ENCODE assay signal across 11 cellular contexts in genomic region chr5:8828596-8829321, GRCh38.
DNase-seq lines count a peak whose midpoint lies in the region; ATAC-seq and TF ChIP-seq lines count a peak whose summit lies in the region.
"Had no signal": no experiment of that assay in that cellular context is flagged by ENCODE, and none has a peak within 500 bp of the region (broad histone marks: within the 10 kb centered on the region; RNA-seq: fewer than 3 reads in every experiment).

No MANE protein-coding gene starts in this region.

- H3K27me3 ChIP-seq in IMR-90 (ENCODE audit: control insufficient read depth, insufficient read depth, low read length) (no peaks in the 10 kb centered on the region), hepatocyte (no peaks in the 10 kb centered on the region), skeletal muscle satellite cell (ENCODE audit: control insufficient read depth, insufficient read depth, low read length) (no peaks in the 10 kb centered on the region)

- CTCF ChIA-PET in IMR-90 (lab: Yijun Ruan, JAX) = no interaction called here

- no TSS peak for BruUV-seq in IMR-90 (replicated peaks; lab: Mats Ljungman, UMichigan)

- H3K9me2 ChIP-seq in hepatocyte (replicated peaks; ENCODE audit: insufficient read depth) = no peaks in the 10 kb centered on the region

- H2AK9ac ChIP-seq in IMR-90 (replicated peaks; ENCODE audit: low read depth, low read length, poor library complexity) = peak overlapping the region; percentile 95

- H3K4me3 ChIP-seq in IMR-90 (ENCODE audit: insufficient read depth, low read depth, low read length) = no peak overlapping the region
- no peak overlapping the region for H3K4me3 ChIP-seq in hepatocyte
- peak overlapping the region; percentile 24 for H3K4me3 ChIP-seq in skeletal muscle satellite cell (ENCODE audit: low read length)
- H3K4me3 ChIP-seq: coronary artery had no signal

- H2BK120ac ChIP-seq in IMR-90 (ENCODE audit: low read depth, low read length) = peak overlapping the region; percentile 99

- in situ Hi-C loops in IMR-90 (cut with MboI; ENCODE audit: low sequenced_read_pairs) = no loop called here

- TF ChIP-seq POLR2A in IMR-90 (IDR thresholded peaks at IDR 0.05; ENCODE audit: low read depth, low read length) = no peak

- peak overlapping the region; percentile 68 for H2BK15ac ChIP-seq in IMR-90 (ENCODE audit: low read depth, low read length)

- H2AFZ ChIP-seq in IMR-90 (replicated peaks; ENCODE audit: low read length, poor library complexity) (peak overlapping the region; percentile 81), hepatocyte (no peak overlapping the region)

- peak overlapping the region; percentile 86 for H2AK5ac ChIP-seq in IMR-90 (ENCODE audit: low read depth, low read length)

- H3K56ac ChIP-seq in IMR-90 (ENCODE audit: extremely low read depth, insufficient read depth, low read length) = peak overlapping the region; percentile 91

- H4K5ac ChIP-seq in IMR-90 (ENCODE audit: low read depth, low read length) = peak overlapping the region; percentile 73

- no peak for TF ChIP-seq RAD21 in IMR-90 (IDR thresholded peaks at IDR 0.05; ENCODE audit: low read length)

- H3K4ac ChIP-seq in IMR-90 (ENCODE audit: low read depth, low read length) = peak overlapping the region; percentile 98

- no peaks in the 10 kb centered on the region for H3K79me2 ChIP-seq in hepatocyte

- H3K4me1 ChIP-seq in IMR-90 (ENCODE audit: control insufficient read depth, insufficient read depth, low read length) (peaks cover 25% of the 10 kb centered on the region), hepatocyte (ENCODE audit: insufficient read depth) (peaks cover 6% of the 10 kb centered on the region), skeletal muscle satellite cell (ENCODE audit: control insufficient read depth, insufficient read depth, low read length) (peaks cover 61% of the 10 kb centered on the region)

- H3K4me2 ChIP-seq in IMR-90 (ENCODE audit: low read depth, low read length) (peak overlapping the region; percentile 59), hepatocyte (no peak overlapping the region), skeletal muscle satellite cell (ENCODE audit: low read length) (peak overlapping the region; percentile 67)

- H3K9me3 ChIP-seq in IMR-90 (ENCODE audit: control insufficient read depth, insufficient read depth, low read length) (no peaks in the 10 kb centered on the region), hepatocyte (ENCODE audit: low read depth) (no peaks in the 10 kb centered on the region), skeletal muscle satellite cell (replicated peaks; ENCODE audit: low read length) (no peaks in the 10 kb centered on the region)

- H4K20me1 ChIP-seq in IMR-90 (ENCODE audit: insufficient read depth, low read length) (no peaks in the 10 kb centered on the region; the same call in 1 of the 2 replicates), hepatocyte (ENCODE audit: insufficient read depth, poor library complexity, severe bottlenecking) (no peaks in the 10 kb centered on the region)

- DNase-seq in IMR-90 = peak; percentile 39
- DNase-seq in astrocyte of the hippocampus (ENCODE audit: low read depth, low spot score) = peak; percentile 32
- no peak for DNase-seq in hepatocyte (ENCODE audit: low spot score)
- DNase-seq in activated effector memory CD4-positive, alpha-beta T cell treated with Interleukin-2 at 50 U/mL for 16 hours = no peak
- no peak for DNase-seq in activated CD8-positive, alpha-beta memory T cell treated with anti-CD3 and anti-CD28 coated beads for 24 hours
- DNase-seq: NCI-H187, NCI-H510A treated with DMSO at 0.1 percent for 48 hours, WERI-Rb-1 had no signal

- intact Hi-C loops in IMR-90 (cut with micrococcal nuclease) = loop anchor here (2.0 to 5.0 kb wide), 4 partner anchors 61 to 714 kb away; no protein-coding TSS in a partner anchor

- dilution Hi-C loops in IMR-90 (cut with HindIII; ENCODE audit: low sequenced_read_pairs, unreplicated experiment) = no loop called here

- H4K8ac ChIP-seq in IMR-90 (ENCODE audit: low read depth in 2 of 2, low read length in 2 of 2) = peak overlapping the region; percentile 51 to 92

- no peaks in the 10 kb centered on the region for H3K36me3 ChIP-seq in IMR-90 (ENCODE audit: control insufficient read depth, insufficient read depth, low read length)
- no peaks in the 10 kb centered on the region for H3K36me3 ChIP-seq in hepatocyte (replicated peaks; ENCODE audit: insufficient read depth, low read depth)
- no peaks in the 10 kb centered on the region for H3K36me3 ChIP-seq in skeletal muscle satellite cell (ENCODE audit: insufficient read depth, low read length)
- H3K36me3 ChIP-seq: WERI-Rb-1 had no signal

- ATAC-seq in IMR-90 (ENCODE audit: low read depth) (peak; percentile 37), GM18519 (IDR thresholded peaks at IDR 0.05; ENCODE audit: low FRiP score, unreplicated experiment) (no peak)

- WGBS in IMR-90 (ENCODE audit: extremely low coverage in 2 of 2, insufficient read length in 1 of 2), 2 experiments = no CpG with 5 or more reads among the region's 2 CpGs
- 88% methylated on average over 2 of the region's 2 CpGs for WGBS in hepatocyte (ENCODE audit: low lambda C conversion rate, missing lambda C conversion rate)

- peak overlapping the region; percentile 95 for H3K14ac ChIP-seq in IMR-90 (replicated peaks; ENCODE audit: low read depth, low read length)

- H4K91ac ChIP-seq in IMR-90 (ENCODE audit: insufficient read depth, low read depth, low read length) = peak overlapping the region; percentile 98

- peak overlapping the region; percentile 87 for H3K18ac ChIP-seq in IMR-90 (ENCODE audit: low read depth, low read length)

- H3K9ac ChIP-seq in IMR-90 (ENCODE audit: low read depth, low read length) = peak overlapping the region; percentile 35
- H3K9ac ChIP-seq in skeletal muscle satellite cell (ENCODE audit: low read depth, low read length) = peak overlapping the region; percentile 48

- H3K79me1 ChIP-seq in IMR-90 (ENCODE audit: low read depth in 1 of 2, low read length in 2 of 2) = peaks cover 0 to 6% of the 10 kb centered on the region in 2 experiments; a peak in 1 of 4 replicates

- H2BK20ac ChIP-seq in IMR-90 (ENCODE audit: low read depth, low read length) = peak overlapping the region; percentile 100

- no peak for TF ChIP-seq CTCF in IMR-90 (conservative IDR thresholded peaks at IDR 0.05; ENCODE audit: low read depth, low read length)
- TF ChIP-seq CTCF in hepatocyte (IDR thresholded peaks at IDR 0.05; ENCODE audit: poor library complexity) = no peak

- peak overlapping the region; percentile 92 for H2BK5ac ChIP-seq in IMR-90 (ENCODE audit: low read depth, low read length, poor library complexity, severe bottlenecking)

- H3K9me1 ChIP-seq in IMR-90 (ENCODE audit: insufficient read depth, low read length) = peaks cover 23% of the 10 kb centered on the region

- POLR2A ChIA-PET in IMR-90 (lab: Charles Lee; ENCODE audit: unreplicated experiment) = no interaction called here

- peak overlapping the region; percentile 75 for H3K27ac ChIP-seq in IMR-90 (ENCODE audit: insufficient read depth, low read length)
- H3K27ac ChIP-seq in hepatocyte = peak overlapping the region; percentile 69
- H3K27ac ChIP-seq: WERI-Rb-1 had no signal

- H3K23ac ChIP-seq in IMR-90 (ENCODE audit: low read depth, low read length) = peak overlapping the region; percentile 98

TF ChIP-seq in IMR-90, 13 proteins besides CTCF, POLR2A, EP300 and RAD21:
- TF ChIP-seq, protein P1, sequence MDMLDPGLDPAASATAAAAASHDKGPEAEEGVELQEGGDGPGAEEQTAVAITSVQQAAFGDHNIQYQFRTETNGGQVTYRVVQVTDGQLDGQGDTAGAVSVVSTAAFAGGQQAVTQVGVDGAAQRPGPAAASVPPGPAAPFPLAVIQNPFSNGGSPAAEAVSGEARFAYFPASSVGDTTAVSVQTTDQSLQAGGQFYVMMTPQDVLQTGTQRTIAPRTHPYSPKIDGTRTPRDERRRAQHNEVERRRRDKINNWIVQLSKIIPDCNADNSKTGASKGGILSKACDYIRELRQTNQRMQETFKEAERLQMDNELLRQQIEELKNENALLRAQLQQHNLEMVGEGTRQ (IDR thresholded peaks at IDR 0.05; ENCODE audit: low read depth, low read length) = peak; percentile 48; the same call in 1 of the 2 replicates
- no peak for TF ChIP-seq CEBPB (IDR thresholded peaks at IDR 0.05; ENCODE audit: low read depth, low read length)
- TF ChIP-seq, protein P2, sequence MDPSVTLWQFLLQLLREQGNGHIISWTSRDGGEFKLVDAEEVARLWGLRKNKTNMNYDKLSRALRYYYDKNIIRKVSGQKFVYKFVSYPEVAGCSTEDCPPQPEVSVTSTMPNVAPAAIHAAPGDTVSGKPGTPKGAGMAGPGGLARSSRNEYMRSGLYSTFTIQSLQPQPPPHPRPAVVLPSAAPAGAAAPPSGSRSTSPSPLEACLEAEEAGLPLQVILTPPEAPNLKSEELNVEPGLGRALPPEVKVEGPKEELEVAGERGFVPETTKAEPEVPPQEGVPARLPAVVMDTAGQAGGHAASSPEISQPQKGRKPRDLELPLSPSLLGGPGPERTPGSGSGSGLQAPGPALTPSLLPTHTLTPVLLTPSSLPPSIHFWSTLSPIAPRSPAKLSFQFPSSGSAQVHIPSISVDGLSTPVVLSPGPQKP (IDR thresholded peaks at IDR 0.05; ENCODE audit: borderline replicate concordance, low read depth, low read length) = no peak
- TF ChIP-seq FOS (IDR thresholded peaks at IDR 0.05; ENCODE audit: low read depth, low read length) = no peak

Comparison
In these comparisons a context has a peak if more than half of its experiments do, and no peak if none do; other contexts are left out.
1. DNase-seq: peak in IMR-90 (single experiment) and astrocyte of the hippocampus (single experiment); none in hepatocyte (single experiment), activated effector memory CD4-positive, alpha-beta T cell treated with Interleukin-2 at 50 U/mL for 16 hours (single experiment) and activated CD8-positive, alpha-beta memory T cell treated with anti-CD3 and anti-CD28 coated beads for 24 hours (single experiment).